ENCODE assay signal across 8 cellular contexts in genomic region chr1:151024540-151025146, GRCh38. TPM values are rescaled to one million over a fixed set of nuclear protein-coding genes. Genes with fewer than 3 reads are reported as not detected.
DNase-seq lines count a peak whose midpoint lies in the region; ATAC-seq, FAIRE-seq and TF ChIP-seq lines count a peak whose summit lies in the region.

No MANE protein-coding gene starts in this region.

- TF ChIP-seq CTCF in GM12865 (IDR thresholded peaks at IDR 0.05; ENCODE audit: insufficient read depth, low read depth, low read length, missing control alignments), result peak; percentile 75
- TF ChIP-seq CTCF in astrocyte (IDR thresholded peaks at IDR 0.05; ENCODE audit: insufficient read depth, low read depth, low read length), result peak; percentile 59
- peak; percentile 68 to 81 (median 77) for TF ChIP-seq CTCF in gastrocnemius medialis (IDR thresholded peaks at IDR 0.05 in 4 of 5, conservative IDR thresholded peaks at IDR 0.05 in 1 of 5)

- H3K27ac ChIP-seq in astrocyte (ENCODE audit: low read depth, low read length), result no peak overlapping the region
- H3K27ac ChIP-seq in gastrocnemius medialis, result peak overlapping the region; percentile 45 to 75 (median 72)

- no peaks in the 10 kb centered on the region for H3K79me2 ChIP-seq in astrocyte (ENCODE audit: insufficient read depth, low read length)

- H2AFZ ChIP-seq in astrocyte (ENCODE audit: low read depth, low read length), result no peak overlapping the region

- H3K27me3 ChIP-seq in astrocyte (ENCODE audit: insufficient read depth, low read length), result no peaks in the 10 kb centered on the region
- no peaks in the 10 kb centered on the region for H3K27me3 ChIP-seq in gastrocnemius medialis

- H3K4me1 Mint-ChIP-seq in astrocyte (ENCODE audit: low read depth, unreplicated experiment), result peaks cover 6% of the 10 kb centered on the region

- no peaks in the 10 kb centered on the region for H3K27me3 Mint-ChIP-seq in astrocyte (ENCODE audit: low read depth, unreplicated experiment)

- H3K9me3 ChIP-seq in astrocyte (ENCODE audit: insufficient read depth, low read depth, low read length) (no peaks in the 10 kb centered on the region), gastrocnemius medialis (no peaks in the 10 kb centered on the region)

- H3K4me3 Mint-ChIP-seq in astrocyte (ENCODE audit: unreplicated experiment), result no peak overlapping the region

- no peak overlapping the region for H3K4me2 ChIP-seq in astrocyte (ENCODE audit: low read length)

- peaks cover 5% of the 10 kb centered on the region for H3K4me1 ChIP-seq in astrocyte (ENCODE audit: insufficient read depth, low read length)
- peaks cover 16 to 21% of the 10 kb centered on the region in 2 donors for H3K4me1 ChIP-seq in gastrocnemius medialis

- DNase-seq in GM12865 (ENCODE audit: low read depth) (peak; percentile 83), NCI-H128 (lab: John Stamatoyannopoulos, UW; ENCODE audit: unreplicated experiment) (peak; percentile 54), T-helper 9 cell (peak; percentile 87), astrocyte (ENCODE audit: low read depth) (peak; percentile 39), hippocampal formation (lab: John Stamatoyannopoulos, UW) (peak; percentile 66 to 75), gastrocnemius medialis (peak; percentile 71 to 81)

- no peak for FAIRE-seq in astrocyte (lab: Jason Lieb, UNC)

- H3K4me3 ChIP-seq in GM12865 (ENCODE audit: low read depth, low read length) (no peak overlapping the region), astrocyte (ENCODE audit: insufficient read depth, low read depth, low read length) (no peak overlapping the region), gastrocnemius medialis (no peak overlapping the region)

- in situ Hi-C loops in gastrocnemius medialis (cut with MboI; ENCODE audit: low sequenced_read_pairs in 4 of 4), result no loop called here

- no peak overlapping the region for H3K9ac ChIP-seq in astrocyte (ENCODE audit: low read length)

- H3K36me3 Mint-ChIP-seq in astrocyte (ENCODE audit: low read depth, unreplicated experiment), result peaks cover 12% of the 10 kb centered on the region

- H3K9me3 Mint-ChIP-seq in astrocyte (ENCODE audit: unreplicated experiment), result no peaks in the 10 kb centered on the region

- no peak overlapping the region for H3K27ac Mint-ChIP-seq in astrocyte (ENCODE audit: unreplicated experiment)

- no peak for TF ChIP-seq POLR2A in gastrocnemius medialis (IDR thresholded peaks at IDR 0.05)

- no peaks in the 10 kb centered on the region for H4K20me1 ChIP-seq in astrocyte (ENCODE audit: insufficient read depth, low read length)

- ATAC-seq in gastrocnemius medialis (peak; percentile 88 to 99), HG03520 (IDR thresholded peaks at IDR 0.05; ENCODE audit: unreplicated experiment) (no peak), HG03039 (IDR thresholded peaks at IDR 0.05; ENCODE audit: unreplicated experiment) (no peak)

- intact Hi-C loops in gastrocnemius medialis (cut with DNase I; ENCODE audit: low total_unique reads), result loop anchor here (1.0 to 5.0 kb wide), 5 partner anchors 24 to 123 kb away; partner anchors contain the start of genes CDC42SE1, GABPB2 and SEMA6C

- H3K36me3 ChIP-seq in astrocyte (ENCODE audit: insufficient read depth, low read length) (peaks cover 13% of the 10 kb centered on the region), gastrocnemius medialis (peaks cover 0 to 42% of the 10 kb centered on the region in 2 donors)

RNA-seq across cellular contexts. Expression of gene BNIPL, which starts 11.7 kb away (rescaled TPM):
- 0.29 and 0.73 TPM in 2 replicates for total RNA-seq in astrocyte
- under 1 TPM in 2 of 4 donors, not detected in 2; 0.13 to 0.25 TPM for total RNA-seq in gastrocnemius medialis

RNA-seq across cellular contexts. Expression of gene PRUNE1, which starts 16.4 kb away (rescaled TPM):
- total RNA-seq in astrocyte (14.3 and 17.6 TPM in 2 replicates), gastrocnemius medialis (10 to 100 TPM; 24.0 to 35.6 (median 29.1) TPM)

RNA-seq across cellular contexts. Expression of gene MINDY1, which starts 17.9 kb away (rescaled TPM):
- total RNA-seq in astrocyte (8.5 and 8.8 TPM in 2 replicates), gastrocnemius medialis (10 to 100 TPM; 13.4 to 22.8 (median 19.7) TPM)

RNA-seq across cellular contexts. Expression of gene C1orf56, which starts 22.9 kb away (rescaled TPM):
- total RNA-seq in astrocyte (1.3 and 1.7 TPM in 2 replicates), gastrocnemius medialis (10 to 100 TPM in 3 of 4 donors, 1 to 10 TPM in 1; 6.2 to 16.2 (median 12.4) TPM)

RNA-seq across cellular contexts. Expression of gene CDC42SE1, which starts 34.8 kb away (rescaled TPM):
- total RNA-seq in astrocyte (107 and 116 TPM in 2 replicates), gastrocnemius medialis (10 to 100 TPM; 13.2 to 31.7 (median 22.8) TPM)

Comparison
In these comparisons a context has a peak if more than half of its experiments do, and no peak if none do; other contexts are left out.
1. ATAC-seq: peak in gastrocnemius medialis (2 of 2); none in HG03520 (single experiment) and HG03039 (single experiment).
2. Peak in every context shown above with its lines, with median percentiles within 50 percentile points of each other: DNase-seq and CTCF ChIP-seq.